Comparison of ENCODE assay signal across 1 cellular context in the genomic region with DNA sequence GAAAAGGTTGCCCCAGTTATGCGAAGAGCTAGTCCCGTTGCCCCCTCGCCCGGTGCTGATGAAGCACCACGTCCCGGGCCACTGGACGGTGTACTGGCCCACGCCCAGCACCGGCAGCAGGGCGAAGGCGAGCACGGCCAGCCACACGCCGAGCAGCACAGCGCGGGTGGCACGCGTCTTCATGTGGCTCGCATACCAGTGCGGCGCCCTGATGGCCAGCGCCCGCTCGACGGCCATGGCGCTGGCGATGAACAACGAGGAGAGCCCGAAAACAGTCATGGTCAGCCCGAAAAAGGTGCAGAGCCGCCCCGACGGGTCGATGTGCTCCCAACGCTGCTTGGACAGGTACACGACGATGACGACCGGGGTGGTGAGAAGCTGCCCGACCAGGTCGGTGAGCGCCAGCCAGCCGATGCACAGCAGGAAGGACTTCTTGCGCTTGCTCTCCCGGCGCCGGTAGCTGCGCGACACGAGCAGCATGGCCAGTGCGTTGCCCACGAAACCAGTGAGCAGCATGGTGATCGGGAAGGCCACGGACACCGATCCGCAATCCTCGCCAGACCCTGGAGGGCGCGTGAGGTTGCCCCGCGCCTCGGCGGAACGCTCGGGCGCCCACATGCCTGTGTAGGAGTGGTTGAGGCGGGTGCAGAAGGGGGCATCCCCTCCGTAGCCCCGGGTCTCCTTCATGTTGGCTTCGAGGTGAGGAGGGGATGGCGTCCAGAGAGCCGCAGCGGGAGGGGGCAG.
A peak's percentile ranks its signal among the peaks of the same experiment; 100 is the strongest.
TF ChIP-seq lines count a peak whose summit lies in the region.

No MANE protein-coding gene starts in this region.

TF ChIP-seq in A549, 52 proteins besides CTCF, POLR2A, EP300 and RAD21:
- TF ChIP-seq REST (IDR thresholded peaks at IDR 0.05), result no peak
- TF ChIP-seq E2F6 (IDR thresholded peaks at IDR 0.05; ENCODE audit: borderline replicate concordance, low read depth), result peak; percentile 27; the same call in 1 of the 2 replicates
TF ChIP-seq in A549: peak in this region for 1.
